ENCODE assay signal across 8 cellular contexts in the genomic region with DNA sequence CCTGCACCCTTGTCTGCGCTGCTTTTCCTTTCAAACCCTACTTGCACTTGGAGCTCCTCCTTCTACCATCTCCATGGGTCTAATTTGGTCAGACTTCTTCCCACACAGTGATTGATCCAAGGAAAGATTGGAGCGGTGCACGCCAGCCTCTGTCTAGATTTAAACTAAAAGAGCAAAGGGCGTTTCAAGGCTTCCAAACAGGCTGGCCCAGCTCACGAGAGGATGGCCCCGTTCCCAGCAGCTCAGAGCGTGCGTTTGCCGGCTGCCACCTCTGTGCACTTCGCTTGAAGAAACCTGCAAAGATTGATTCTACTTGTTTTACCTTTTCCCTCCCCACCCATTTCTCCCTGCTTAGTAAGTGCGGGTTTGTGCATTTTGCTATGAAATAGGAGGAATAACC.
"Had no signal": no experiment of that assay in that cellular context is flagged by ENCODE, and none has a peak within 500 bp of the region (broad histone marks: within the 10 kb centered on the region; RNA-seq: fewer than 3 reads in every experiment).

No MANE protein-coding gene starts in this region.

- DNase-seq: H9, HCEC 1CT, IMR-90 had no signal

- ATAC-seq: K562 had no signal

- H3K27ac ChIP-seq: GM23248, HL-60 had no signal

- H2AFZ ChIP-seq: GM23248 had no signal

- H3K4me3 ChIP-seq: GM23248, K562 had no signal

- FAIRE-seq: H1, H54, K562 had no signal

- H3K9ac ChIP-seq: GM23248 had no signal
